Comparison of ENCODE assay signal across 15 cellular contexts in genomic region chr18:79490593-79491551, GRCh38.
DNase-seq lines count a peak whose midpoint lies in the region; ATAC-seq and TF ChIP-seq lines count a peak whose summit lies in the region.
"Had no signal": no experiment of that assay in that cellular context is flagged by ENCODE, and none has a peak within 500 bp of the region (broad histone marks: within the 10 kb centered on the region; RNA-seq: fewer than 3 reads in every experiment).

No MANE protein-coding gene starts in this region.

- H2BK20ac ChIP-seq in H9 (ENCODE audit: low read depth, low read length, poor library complexity, severe bottlenecking): no peak overlapping the region

- H3K9ac ChIP-seq in H9 (ENCODE audit: extremely low read depth, insufficient read length, low read length): no peak overlapping the region

- H3K4me1 Mint-ChIP-seq in activated naive CD8-positive, alpha-beta T cell (ENCODE audit: low read depth): peaks cover 15% of the 10 kb centered on the region
- peaks cover 17 to 27% of the 10 kb centered on the region in 2 donors for H3K4me1 Mint-ChIP-seq in stimulated activated naive B cell treated with anti-CD40 and anti-IgM and Interleukin-4, amounts not matched to agents 10 μg/mL and 1 μg/mL and 100 μg/mL, for 72 hours
- H3K4me1 Mint-ChIP-seq in mesothelial cell of epicardium: peaks cover 1% of the 10 kb centered on the region
- no peaks in the 10 kb centered on the region for H3K4me1 Mint-ChIP-seq in H9

- H3K79me2 ChIP-seq in H9 (ENCODE audit: insufficient read depth, low read length): no peaks in the 10 kb centered on the region

- peak overlapping the region; percentile 89 to 90 for H3K27ac Mint-ChIP-seq in activated naive CD4-positive, alpha-beta T cell treated with anti-CD3 and anti-CD28 coated beads, Interleukin-2, amount 50 U/mL, for 72 hours
- peak overlapping the region; percentile 46 for H3K27ac Mint-ChIP-seq in activated naive CD8-positive, alpha-beta T cell
- H3K27ac Mint-ChIP-seq in stimulated activated naive B cell treated with anti-CD40 and anti-IgM and Interleukin-4, amounts not matched to agents 10 μg/mL and 1 μg/mL and 100 μg/mL, for 72 hours: peak overlapping the region; percentile 71
- H3K27ac Mint-ChIP-seq in mesothelial cell of epicardium (no peak overlapping the region), H9 (peak overlapping the region in 1 of 3 experiments; percentile 34; a peak in 1 of 7 replicates)
- H3K27ac Mint-ChIP-seq: HFFc6 had no signal

- H3K14ac ChIP-seq in H9 (ENCODE audit: insufficient read depth, low read length): no peak overlapping the region

- H3K4me3 Mint-ChIP-seq in activated naive CD8-positive, alpha-beta T cell: no peak overlapping the region
- H3K4me3 Mint-ChIP-seq in stimulated activated naive B cell treated with anti-CD40 and anti-IgM and Interleukin-4, amounts not matched to agents 10 μg/mL and 1 μg/mL and 100 μg/mL, for 72 hours: no peak overlapping the region
- H3K4me3 Mint-ChIP-seq in mesothelial cell of epicardium (no peak overlapping the region), H9 (no peak overlapping the region)
- H3K4me3 Mint-ChIP-seq: HFFc6, IgD-negative memory B cell had no signal

- ATAC-seq in activated naive CD4-positive, alpha-beta T cell treated with anti-CD3 and anti-CD28 coated beads, Interleukin-2, amount 50 U/mL, for 72 hours: no peak
- ATAC-seq in mucosa of descending colon: no peak
- ATAC-seq in stimulated activated naive B cell treated with anti-CD40 and anti-IgM and Interleukin-4, amounts not matched to agents 10 μg/mL and 1 μg/mL and 100 μg/mL, for 72 hours (replicated peaks): no peak

- H3K9me3 Mint-ChIP-seq in activated naive CD4-positive, alpha-beta T cell treated with anti-CD3 and anti-CD28 coated beads, Interleukin-2, amount 50 U/mL, for 72 hours: no peaks in the 10 kb centered on the region
- H3K9me3 Mint-ChIP-seq in activated naive CD8-positive, alpha-beta T cell (ENCODE audit: low read depth): no peaks in the 10 kb centered on the region
- peaks cover 3 to 4% of the 10 kb centered on the region in 2 donors for H3K9me3 Mint-ChIP-seq in stimulated activated naive B cell treated with anti-CD40 and anti-IgM and Interleukin-4, amounts not matched to agents 10 μg/mL and 1 μg/mL and 100 μg/mL, for 72 hours
- H3K9me3 Mint-ChIP-seq in mesothelial cell of epicardium (no peaks in the 10 kb centered on the region), H9 (no peaks in the 10 kb centered on the region)

- no peaks in the 10 kb centered on the region for H3K36me3 ChIP-seq in mucosa of descending colon (ENCODE audit: low read depth)

- H3T11ph ChIP-seq in H9 (ENCODE audit: low read length): no peak overlapping the region

- no peak overlapping the region for H3K27ac ChIP-seq in H9 (ENCODE audit: insufficient read length, low read depth, low read length)
- H3K27ac ChIP-seq: stomach, VCaP had no signal

- no peak overlapping the region for H2BK5ac ChIP-seq in H9 (ENCODE audit: insufficient read length, low read length)

- no peak overlapping the region for H2BK120ac ChIP-seq in H9 (ENCODE audit: low read depth, low read length, poor library complexity, severe bottlenecking)

- no peaks in the 10 kb centered on the region for H3K27me3 ChIP-seq in H9 (ENCODE audit: insufficient read depth, low read length)
- H3K27me3 ChIP-seq: stomach had no signal

- WGBS in H9 (ENCODE audit: extremely low coverage, insufficient read length, low lambda C conversion rate): no CpG with 5 or more reads among the region's 42 CpGs

- no peak overlapping the region for H2BK15ac ChIP-seq in H9 (ENCODE audit: low read depth, low read length)

- no peak overlapping the region for H4K91ac ChIP-seq in H9 (ENCODE audit: insufficient read length, low read depth, low read length)

- no peak overlapping the region for H4K8ac ChIP-seq in H9 (replicated peaks; ENCODE audit: insufficient read length, low read depth, low read length)

- no peak overlapping the region for H2BK12ac ChIP-seq in H9 (ENCODE audit: insufficient read length, low read depth, low read length)

- TF ChIP-seq CTCF in mucosa of descending colon (IDR thresholded peaks at IDR 0.05) (no peak), mesothelial cell of epicardium (IDR thresholded peaks at IDR 0.05; ENCODE audit: unreplicated experiment) (no peak), H9 (conservative IDR thresholded peaks at IDR 0.05) (no peak)

- intact Hi-C loops in mucosa of descending colon (cut with DNase I, micrococcal nuclease): no loop called here

- no peak overlapping the region for H2AK5ac ChIP-seq in H9 (ENCODE audit: insufficient read length, low read length)

- no peak overlapping the region for H3K23ac ChIP-seq in H9 (ENCODE audit: insufficient read length, low read depth, low read length)

- H3K9me3 ChIP-seq in mucosa of descending colon: peaks cover 3% of the 10 kb centered on the region
- H3K9me3 ChIP-seq in H9 (ENCODE audit: control insufficient read depth, low read depth, low read length): no peaks in the 10 kb centered on the region
- H3K9me3 ChIP-seq: stomach had no signal

- H3K79me1 ChIP-seq in H9 (ENCODE audit: insufficient read depth, low read depth, low read length, poor library complexity, severe bottlenecking): no peaks in the 10 kb centered on the region

- H3K56ac ChIP-seq in H9 (ENCODE audit: insufficient read length, low read depth, low read length): no peak overlapping the region

- H4K5ac ChIP-seq in H9 (ENCODE audit: insufficient read length, low read depth, low read length): no peak overlapping the region

- no peak overlapping the region for H3K18ac ChIP-seq in H9 (ENCODE audit: insufficient read length, low read depth, low read length)

- H3K4ac ChIP-seq in H9 (ENCODE audit: low read depth, low read length): no peak overlapping the region

- H2AFZ ChIP-seq in H9 (ENCODE audit: low read length): no peak overlapping the region

- H3K27me3 Mint-ChIP-seq in activated naive CD8-positive, alpha-beta T cell: no peaks in the 10 kb centered on the region
- no peaks in the 10 kb centered on the region for H3K27me3 Mint-ChIP-seq in stimulated activated naive B cell treated with anti-CD40 and anti-IgM and Interleukin-4, amounts not matched to agents 10 μg/mL and 1 μg/mL and 100 μg/mL, for 72 hours
- H3K27me3 Mint-ChIP-seq in mesothelial cell of epicardium (ENCODE audit: low read depth) (no peaks in the 10 kb centered on the region), H9 (ENCODE audit: low read depth) (no peaks in the 10 kb centered on the region; the same call in 1 of the 2 replicates)
- H3K27me3 Mint-ChIP-seq: IgD-negative memory B cell had no signal

- H3K36me3 Mint-ChIP-seq in activated naive CD4-positive, alpha-beta T cell treated with anti-CD3 and anti-CD28 coated beads, Interleukin-2, amount 50 U/mL, for 72 hours: peaks cover 9 to 16% of the 10 kb centered on the region in 2 donors
- peaks cover 2% of the 10 kb centered on the region for H3K36me3 Mint-ChIP-seq in activated naive CD8-positive, alpha-beta T cell
- H3K36me3 Mint-ChIP-seq in stimulated activated naive B cell treated with anti-CD40 and anti-IgM and Interleukin-4, amounts not matched to agents 10 μg/mL and 1 μg/mL and 100 μg/mL, for 72 hours: peaks cover 47 to 58% of the 10 kb centered on the region in 2 donors
- H3K36me3 Mint-ChIP-seq in mesothelial cell of epicardium (no peaks in the 10 kb centered on the region), H9 (ENCODE audit: insufficient read depth in 1 of 3, low read depth in 3 of 3) (no peaks in the 10 kb centered on the region)

- H3K4me1 ChIP-seq in mucosa of descending colon (ENCODE audit: low read depth) (no peaks in the 10 kb centered on the region), H9 (ENCODE audit: insufficient read depth, low read length) (no peaks in the 10 kb centered on the region)

- H3K23me2 ChIP-seq in H9 (ENCODE audit: insufficient read length, low read depth, low read length, poor library complexity, severe bottlenecking): no peaks in the 10 kb centered on the region

- peak in 1 of 2 donors; percentile 35 for DNase-seq in activated naive CD4-positive, alpha-beta T cell treated with anti-CD3 and anti-CD28 coated beads, Interleukin-2, amount 50 U/mL, for 72 hours (ENCODE audit: low spot score in 2 of 2)
- DNase-seq in activated naive CD4-positive, alpha-beta T cell treated with anti-CD3 and anti-CD28 coated beads, Interleukin-2, amount 50 U/mL, for 16 hours: no peak
- peak in 2 of 3 donors; percentile 8 to 41 for DNase-seq in mucosa of descending colon
- no peak for DNase-seq in stimulated activated naive B cell treated with anti-CD40 and anti-IgM and Interleukin-4, amounts not matched to agents 10 μg/mL and 1 μg/mL and 100 μg/mL, for 72 hours
- no peak for DNase-seq in retina
- no peak for DNase-seq in mesothelial cell of epicardium (ENCODE audit: low spot score in 2 of 2, unreplicated experiment in 2 of 2)
- no peak for DNase-seq in H9
- DNase-seq: ACHN; central memory CD4-positive, alpha-beta T cell; HFFc6; stomach; SW 1271 had no signal

- no peak overlapping the region for H3K4me3 ChIP-seq in mucosa of descending colon
- H3K4me3 ChIP-seq: stomach had no signal

- H4K20me1 ChIP-seq in H9 (ENCODE audit: control insufficient read depth, insufficient read depth, insufficient read length): no peaks in the 10 kb centered on the region

- no peak overlapping the region for H3K4me2 ChIP-seq in H9 (ENCODE audit: insufficient read depth, insufficient read length, low read length)

Comparison
In these comparisons a context has a peak if more than half of its experiments do, and no peak if none do; other contexts are left out.
1. DNase-seq: peak in mucosa of descending colon (2 of 3); none in activated naive CD4-positive, alpha-beta T cell treated with anti-CD3 and anti-CD28 coated beads, Interleukin-2, amount 50 U/mL, for 16 hours (single experiment), stimulated activated naive B cell treated with anti-CD40 and anti-IgM and Interleukin-4, amounts not matched to agents 10 μg/mL and 1 μg/mL and 100 μg/mL, for 72 hours (single experiment), retina (single experiment), mesothelial cell of epicardium (0 of 2) and H9 (single experiment).